In genomic region chr2:37211939-37212338, GRCh38 we compare ENCODE assay signal across 20 cellular contexts. TPM values are rescaled to one million over a fixed set of nuclear protein-coding genes. Genes with fewer than 3 reads are reported as not detected.
DNase-seq lines count a peak whose midpoint lies in the region; ATAC-seq and TF ChIP-seq lines count a peak whose summit lies in the region.
"Had no signal": no experiment of that assay in that cellular context is flagged by ENCODE, and none has a peak within 500 bp of the region (broad histone marks: within the 10 kb centered on the region; RNA-seq: fewer than 3 reads in every experiment).

No MANE protein-coding gene starts in this region.

- H3K4me3 Mint-ChIP-seq in activated CD8-positive, alpha-beta T cell treated with anti-CD3 and anti-CD28 coated beads for 36 hours: no peak overlapping the region
- no peak overlapping the region for H3K4me3 Mint-ChIP-seq in activated CD8-positive, alpha-beta T cell treated with anti-CD3 and anti-CD28 coated beads, Interleukin-2, amount 10 ng/mL, durations not matched to agents 7 days and 5 days
- no peak overlapping the region for H3K4me3 Mint-ChIP-seq in HFFc6
- H3K4me3 Mint-ChIP-seq in stimulated activated memory B cell treated with anti-CD40 and anti-IgM and Interleukin-4, amounts not matched to agents 10 μg/mL and 1 μg/mL and 100 μg/mL, for 72 hours: no peak overlapping the region
- H3K4me3 Mint-ChIP-seq: CD4-positive, alpha-beta memory T cell had no signal

- CTCF ChIA-PET in activated CD8-positive, alpha-beta T cell treated with anti-CD3 and anti-CD28 coated beads for 36 hours (lab: Charles Lee): interaction anchor here (1.2 to 1.3 kb wide), 2 partner anchors 9 to 10 kb away, joined by 4 read pairs; no protein-coding TSS in a partner anchor
- CTCF ChIA-PET in activated CD8-positive, alpha-beta T cell treated with anti-CD3 and anti-CD28 coated beads, Interleukin-2, amount 10 ng/mL, durations not matched to agents 7 days and 5 days (lab: Charles Lee): interaction anchor here (1.2 to 1.3 kb wide), 3 partner anchors 11 to 51 kb away, joined by 3 to 4 read pairs (median 3); no protein-coding TSS in a partner anchor

- H3K27ac Mint-ChIP-seq in activated CD8-positive, alpha-beta T cell treated with anti-CD3 and anti-CD28 coated beads for 36 hours: peak overlapping the region; percentile 8
- H3K27ac Mint-ChIP-seq in activated CD8-positive, alpha-beta T cell treated with anti-CD3 and anti-CD28 coated beads, Interleukin-2, amount 10 ng/mL, durations not matched to agents 7 days and 5 days: no peak overlapping the region
- peak overlapping the region; percentile 22; the same call in 1 of the 2 replicates for H3K27ac Mint-ChIP-seq in HFFc6
- peak overlapping the region; percentile 10 for H3K27ac Mint-ChIP-seq in stimulated activated memory B cell treated with anti-CD40 and anti-IgM and Interleukin-4, amounts not matched to agents 10 μg/mL and 1 μg/mL and 100 μg/mL, for 72 hours

- peaks cover 73% of the 10 kb centered on the region for H3K36me3 Mint-ChIP-seq in activated CD8-positive, alpha-beta T cell treated with anti-CD3 and anti-CD28 coated beads for 36 hours (ENCODE audit: low read depth)
- H3K36me3 Mint-ChIP-seq in activated CD8-positive, alpha-beta T cell treated with anti-CD3 and anti-CD28 coated beads, Interleukin-2, amount 10 ng/mL, durations not matched to agents 7 days and 5 days (ENCODE audit: low read depth): peaks cover 78% of the 10 kb centered on the region
- peaks cover 67% of the 10 kb centered on the region for H3K36me3 Mint-ChIP-seq in HFFc6 (ENCODE audit: low read depth)
- peaks cover 74% of the 10 kb centered on the region for H3K36me3 Mint-ChIP-seq in stimulated activated memory B cell treated with anti-CD40 and anti-IgM and Interleukin-4, amounts not matched to agents 10 μg/mL and 1 μg/mL and 100 μg/mL, for 72 hours

- no peak overlapping the region for H3K4me3 ChIP-seq in fibroblast of villous mesenchyme (ENCODE audit: low read depth, low read length)
- H3K4me3 ChIP-seq: K562, Peyer's patch, SJSA1 had no signal

- no peaks in the 10 kb centered on the region for H3K27me3 Mint-ChIP-seq in activated CD8-positive, alpha-beta T cell treated with anti-CD3 and anti-CD28 coated beads for 36 hours
- H3K27me3 Mint-ChIP-seq in activated CD8-positive, alpha-beta T cell treated with anti-CD3 and anti-CD28 coated beads, Interleukin-2, amount 10 ng/mL, durations not matched to agents 7 days and 5 days (ENCODE audit: low read depth): no peaks in the 10 kb centered on the region
- peaks cover 3% of the 10 kb centered on the region for H3K27me3 Mint-ChIP-seq in HFFc6 (ENCODE audit: insufficient read depth)
- no peaks in the 10 kb centered on the region for H3K27me3 Mint-ChIP-seq in stimulated activated memory B cell treated with anti-CD40 and anti-IgM and Interleukin-4, amounts not matched to agents 10 μg/mL and 1 μg/mL and 100 μg/mL, for 72 hours
- H3K27me3 Mint-ChIP-seq: CD4-positive, alpha-beta memory T cell had no signal

- no peak for ATAC-seq in activated CD8-positive, alpha-beta T cell treated with anti-CD3 and anti-CD28 coated beads for 36 hours
- ATAC-seq in activated CD8-positive, alpha-beta T cell treated with anti-CD3 and anti-CD28 coated beads, Interleukin-2, amount 10 ng/mL, durations not matched to agents 7 days and 5 days: no peak
- no peak for ATAC-seq in stimulated activated memory B cell treated with anti-CD40 and anti-IgM and Interleukin-4, amounts not matched to agents 10 μg/mL and 1 μg/mL and 100 μg/mL, for 72 hours
- ATAC-seq in HG03095 (IDR thresholded peaks at IDR 0.05; ENCODE audit: unreplicated experiment) (no peak), HG03565 (IDR thresholded peaks at IDR 0.05; ENCODE audit: unreplicated experiment) (no peak), left lobe of liver (no peak)
- ATAC-seq: K562 had no signal

- TF ChIP-seq CTCF in activated CD8-positive, alpha-beta T cell treated with anti-CD3 and anti-CD28 coated beads for 36 hours (IDR thresholded peaks at IDR 0.05): no peak
- no peak for TF ChIP-seq CTCF in HFFc6 (IDR thresholded peaks at IDR 0.05)
- no peak for TF ChIP-seq CTCF in fibroblast of villous mesenchyme (IDR thresholded peaks at IDR 0.05; ENCODE audit: insufficient read depth, low read depth, low read length)

- peaks cover 15% of the 10 kb centered on the region for H3K4me1 Mint-ChIP-seq in activated CD8-positive, alpha-beta T cell treated with anti-CD3 and anti-CD28 coated beads for 36 hours (ENCODE audit: low read depth)
- peaks cover 9% of the 10 kb centered on the region for H3K4me1 Mint-ChIP-seq in activated CD8-positive, alpha-beta T cell treated with anti-CD3 and anti-CD28 coated beads, Interleukin-2, amount 10 ng/mL, durations not matched to agents 7 days and 5 days (ENCODE audit: low read depth)
- peaks cover 23% of the 10 kb centered on the region for H3K4me1 Mint-ChIP-seq in HFFc6 (ENCODE audit: low read depth)
- H3K4me1 Mint-ChIP-seq in stimulated activated memory B cell treated with anti-CD40 and anti-IgM and Interleukin-4, amounts not matched to agents 10 μg/mL and 1 μg/mL and 100 μg/mL, for 72 hours: peaks cover 16% of the 10 kb centered on the region

- DNase-seq in activated CD8-positive, alpha-beta T cell treated with anti-CD3 and anti-CD28 coated beads for 36 hours: no peak
- no peak for DNase-seq in activated CD8-positive, alpha-beta T cell treated with anti-CD3 and anti-CD28 coated beads, Interleukin-2, amount 10 ng/mL, durations not matched to agents 7 days and 5 days
- peak; percentile 9 for DNase-seq in HFFc6
- DNase-seq in fibroblast of villous mesenchyme (ENCODE audit: low read depth): peak; percentile 10
- no peak for DNase-seq in left lobe of liver (ENCODE audit: low spot score)
- DNase-seq: BE2C; CD4-positive, alpha-beta memory T cell; NCI-H1092 treated with DMSO at 0.1 percent for 48 hours; NCI-H146; NCI-H2029 treated with DMSO at 0.1 percent for 48 hours; NCI-H2171; NCI-H446 treated with DMSO at 0.1 percent for 48 hours; Peyer's patch had no signal

- peaks cover 28% of the 10 kb centered on the region for H3K9me3 Mint-ChIP-seq in activated CD8-positive, alpha-beta T cell treated with anti-CD3 and anti-CD28 coated beads for 36 hours
- H3K9me3 Mint-ChIP-seq in activated CD8-positive, alpha-beta T cell treated with anti-CD3 and anti-CD28 coated beads, Interleukin-2, amount 10 ng/mL, durations not matched to agents 7 days and 5 days (ENCODE audit: insufficient read depth): peaks cover 18% of the 10 kb centered on the region
- H3K9me3 Mint-ChIP-seq in HFFc6: peaks cover 14% of the 10 kb centered on the region
- H3K9me3 Mint-ChIP-seq in stimulated activated memory B cell treated with anti-CD40 and anti-IgM and Interleukin-4, amounts not matched to agents 10 μg/mL and 1 μg/mL and 100 μg/mL, for 72 hours: peaks cover 23% of the 10 kb centered on the region

- intact Hi-C loops in activated CD8-positive, alpha-beta T cell treated with anti-CD3 and anti-CD28 coated beads for 36 hours (cut with micrococcal nuclease): no loop called here

- POLR2A ChIA-PET in activated CD8-positive, alpha-beta T cell treated with anti-CD3 and anti-CD28 coated beads for 36 hours (lab: Charles Lee): interaction anchor here (1.4 to 1.5 kb wide), 2 partner anchors 12 to 20 kb away, joined by 5 read pairs; no protein-coding TSS in a partner anchor
- POLR2A ChIA-PET in activated CD8-positive, alpha-beta T cell treated with anti-CD3 and anti-CD28 coated beads, Interleukin-2, amount 10 ng/mL, durations not matched to agents 7 days and 5 days (lab: Charles Lee): no interaction called here

RNA-seq across cellular contexts. Expression of gene CEBPZOS, which starts 15.6 kb away (rescaled TPM):
- total RNA-seq in activated CD8-positive, alpha-beta T cell treated with anti-CD3 and anti-CD28 coated beads for 36 hours: 10 to 100 TPM; 43.7 to 48.4 TPM
- 10 to 100 TPM; 35.1 to 36.0 TPM for total RNA-seq in activated CD8-positive, alpha-beta T cell treated with anti-CD3 and anti-CD28 coated beads, Interleukin-2, amount 10 ng/mL, durations not matched to agents 7 days and 5 days
- total RNA-seq in HFFc6 (2021; fragmentation: NEBNext Ultra II Directional; extraction: Animal tissue kit (Norgen Biotek cat#: 25700)): 10 to 100 TPM; 55.2 to 66.6 (median 63.5) TPM
- 14.8 and 19.4 TPM in 2 replicates for total RNA-seq in fibroblast of villous mesenchyme
- total RNA-seq in left lobe of liver: 19.3 TPM

RNA-seq across cellular contexts. Expression of gene CEBPZ, which starts 19.5 kb away (rescaled TPM):
- total RNA-seq in activated CD8-positive, alpha-beta T cell treated with anti-CD3 and anti-CD28 coated beads for 36 hours: 10 to 100 TPM; 69.2 to 78.6 TPM
- 10 to 100 TPM; 46.7 to 54.4 TPM for total RNA-seq in activated CD8-positive, alpha-beta T cell treated with anti-CD3 and anti-CD28 coated beads, Interleukin-2, amount 10 ng/mL, durations not matched to agents 7 days and 5 days
- 10 to 100 TPM; 36.9 to 50.2 (median 40.7) TPM for total RNA-seq in HFFc6 (2021; fragmentation: NEBNext Ultra II Directional; extraction: Animal tissue kit (Norgen Biotek cat#: 25700))
- total RNA-seq in fibroblast of villous mesenchyme (29.0 and 44.9 TPM in 2 replicates), left lobe of liver (15.4 TPM)

RNA-seq across cellular contexts. Expression of gene NDUFAF7, which starts 19.5 kb away (rescaled TPM):
- 10 to 100 TPM; 18.4 to 22.5 TPM for total RNA-seq in activated CD8-positive, alpha-beta T cell treated with anti-CD3 and anti-CD28 coated beads for 36 hours
- 10 to 100 TPM; 19.7 to 20.0 TPM for total RNA-seq in activated CD8-positive, alpha-beta T cell treated with anti-CD3 and anti-CD28 coated beads, Interleukin-2, amount 10 ng/mL, durations not matched to agents 7 days and 5 days
- total RNA-seq in HFFc6 (2021; fragmentation: NEBNext Ultra II Directional; extraction: Animal tissue kit (Norgen Biotek cat#: 25700)): 10 to 100 TPM; 10.2 to 13.6 (median 12.1) TPM
- total RNA-seq in fibroblast of villous mesenchyme (9.7 and 13.0 TPM in 2 replicates), left lobe of liver (8.4 TPM)

RNA-seq across cellular contexts. Expression of gene SULT6B1, which starts 23.5 kb away (rescaled TPM):
- total RNA-seq in activated CD8-positive, alpha-beta T cell treated with anti-CD3 and anti-CD28 coated beads for 36 hours: not detected
- total RNA-seq in activated CD8-positive, alpha-beta T cell treated with anti-CD3 and anti-CD28 coated beads, Interleukin-2, amount 10 ng/mL, durations not matched to agents 7 days and 5 days: not detected
- total RNA-seq in HFFc6 (2021; fragmentation: NEBNext Ultra II Directional; extraction: Animal tissue kit (Norgen Biotek cat#: 25700)): not detected
- total RNA-seq in fibroblast of villous mesenchyme (not detected in 2 replicates), left lobe of liver (not detected)
- total RNA-seq: A172; CD4-positive, alpha-beta memory T cell; H1; K562; Peyer's patch had no signal

RNA-seq across cellular contexts. Expression of gene EIF2AK2, which starts 55.2 kb away (rescaled TPM):
- total RNA-seq in activated CD8-positive, alpha-beta T cell treated with anti-CD3 and anti-CD28 coated beads for 36 hours: 10 to 100 TPM; 43.1 to 49.3 TPM
- total RNA-seq in activated CD8-positive, alpha-beta T cell treated with anti-CD3 and anti-CD28 coated beads, Interleukin-2, amount 10 ng/mL, durations not matched to agents 7 days and 5 days: 100 to 1,000 TPM; 113 to 117 TPM
- total RNA-seq in HFFc6 (2021; fragmentation: NEBNext Ultra II Directional; extraction: Animal tissue kit (Norgen Biotek cat#: 25700)): 10 to 100 TPM; 42.7 to 55.2 (median 45.7) TPM
- total RNA-seq in fibroblast of villous mesenchyme: 40.3 and 48.4 TPM in 2 replicates
- total RNA-seq in left lobe of liver: 10.7 TPM

Comparison
In these comparisons a context has a peak if more than half of its experiments do, and no peak if none do; other contexts are left out.
1. DNase-seq: peak in HFFc6 (single experiment) and fibroblast of villous mesenchyme (single experiment); none in activated CD8-positive, alpha-beta T cell treated with anti-CD3 and anti-CD28 coated beads for 36 hours (single experiment), activated CD8-positive, alpha-beta T cell treated with anti-CD3 and anti-CD28 coated beads, Interleukin-2, amount 10 ng/mL, durations not matched to agents 7 days and 5 days (single experiment) and left lobe of liver (single experiment).